28 cellular contexts compared by ENCODE assay signal in genomic region chr13:108933061-108933460, GRCh38.
"Had no signal": no experiment of that assay in that cellular context is flagged by ENCODE, and none has a peak within 500 bp of the region (broad histone marks: within the 10 kb centered on the region; RNA-seq: fewer than 3 reads in every experiment).

No MANE protein-coding gene starts in this region.

- H3K27me3 ChIP-seq: brain microvascular endothelial cell, MG63, SJCRH30 had no signal

- H3K4me1 ChIP-seq: SJCRH30 had no signal

- H3K9me3 Mint-ChIP-seq: activated CD4-positive, alpha-beta T cell treated with anti-CD3 and anti-CD28 coated beads, Interleukin-2, amount 10 ng/mL, durations not matched to agents 24 days and 14 days; activated T-helper 1 cell treated with anti-CD3 and anti-CD28 coated beads, Interleukin-12 subunit alpha, Interleukin-12 subunit beta, Interleukin-2, Interleukin-4 antibody, amounts not matched to agents 30 ng/mL and 10 ng/mL and 1 ng/mL, durations not matched to agents 14 hours and 24 hours and 36 hours had no signal

- H3K4me3 ChIP-seq: MG63, SJCRH30 had no signal

- H3K27ac Mint-ChIP-seq: activated CD4-positive, alpha-beta memory T cell treated with anti-CD3 and anti-CD28 coated beads for 36 hours; activated CD4-positive, alpha-beta T cell treated with anti-CD3 and anti-CD28 coated beads, Interleukin-2, amount 10 ng/mL, durations not matched to agents 24 days and 14 days; activated naive CD4-positive, alpha-beta T cell treated with anti-CD3 and anti-CD28 coated beads for 36 hours; activated naive CD4-positive, alpha-beta T cell treated with anti-CD3 and anti-CD28 coated beads, Interleukin-2, amount 50 U/mL, for 72 hours; activated T-helper 1 cell treated with anti-CD3 and anti-CD28 coated beads, Interleukin-12 subunit alpha, Interleukin-12 subunit beta, Interleukin-2, Interleukin-4 antibody, amounts not matched to agents 30 ng/mL and 10 ng/mL and 1 ng/mL, durations not matched to agents 14 hours and 24 hours and 36 hours had no signal

- H3K4me1 Mint-ChIP-seq: activated CD4-positive, alpha-beta T cell treated with anti-CD3 and anti-CD28 coated beads, Interleukin-2, amount 10 ng/mL, durations not matched to agents 24 days and 14 days had no signal

- H3K4me3 Mint-ChIP-seq: activated CD4-positive, alpha-beta memory T cell treated with anti-CD3 and anti-CD28 coated beads for 36 hours; activated CD4-positive, alpha-beta T cell treated with anti-CD3 and anti-CD28 coated beads, Interleukin-2, amount 10 ng/mL, durations not matched to agents 24 days and 14 days; activated naive CD4-positive, alpha-beta T cell treated with anti-CD3 and anti-CD28 coated beads for 36 hours; activated T-cell treated with anti-CD3 and anti-CD28 coated beads, Interleukin-2, amount 50 U/mL, for 4 hours; activated T-helper 1 cell treated with anti-CD3 and anti-CD28 coated beads, Interleukin-12 subunit alpha, Interleukin-12 subunit beta, Interleukin-2, Interleukin-4 antibody, amounts not matched to agents 30 ng/mL and 10 ng/mL and 1 ng/mL, durations not matched to agents 14 hours and 24 hours and 36 hours had no signal

- H3K27ac ChIP-seq: brain microvascular endothelial cell, SJCRH30, WERI-Rb-1 had no signal

- H3K36me3 ChIP-seq: brain microvascular endothelial cell, MG63, SJCRH30, WERI-Rb-1 had no signal

- DNase-seq: activated CD4-positive, alpha-beta memory T cell treated with anti-CD3 and anti-CD28 coated beads for 36 hours; activated CD4-positive, alpha-beta T cell treated with anti-CD3 and anti-CD28 coated beads, Interleukin-2, amount 10 ng/mL, durations not matched to agents 24 days and 14 days; activated CD8-positive, alpha-beta memory T cell treated with anti-CD3 and anti-CD28 coated beads, Interleukin-2, amount 50 U/mL, for 4 hours; activated gamma-delta T cell treated with Interleukin-2 at 50 U/mL for 16 hours; activated naive CD4-positive, alpha-beta T cell treated with anti-CD3 and anti-CD28 coated beads for 36 hours; activated T-cell treated with anti-CD3 and anti-CD28 coated beads for 4 hours; activated T-cell treated with anti-CD3 and anti-CD28 coated beads, Interleukin-2, amount 50 U/mL, for 4 hours; anterior cingulate cortex; brain microvascular endothelial cell; central memory CD4-positive, alpha-beta T cell; Kasumi-1; KG1; MG63; NCI-H1048; NCI-H1105 treated with DMSO at 0.1 percent for 48 hours; NCI-H1436; NCI-H1694; NCI-H1930; NCI-H2081 treated with DMSO at 0.1 percent for 48 hours; NCI-H345; NCI-H524 treated with DMSO at 0.1 percent for 48 hours; SHP77; SJCRH30; T1000; WERI-Rb-1 had no signal

- H3K9me3 ChIP-seq: MG63, SJCRH30 had no signal

- ATAC-seq: activated naive CD4-positive, alpha-beta T cell treated with anti-CD3 and anti-CD28 coated beads, Interleukin-2, amount 50 U/mL, for 72 hours; activated T-cell treated with anti-CD3 and anti-CD28 coated beads, Interleukin-2, amount 50 U/mL, for 4 hours; Panc1 had no signal
